1 cellular context compared by ENCODE assay signal in the genomic region with DNA sequence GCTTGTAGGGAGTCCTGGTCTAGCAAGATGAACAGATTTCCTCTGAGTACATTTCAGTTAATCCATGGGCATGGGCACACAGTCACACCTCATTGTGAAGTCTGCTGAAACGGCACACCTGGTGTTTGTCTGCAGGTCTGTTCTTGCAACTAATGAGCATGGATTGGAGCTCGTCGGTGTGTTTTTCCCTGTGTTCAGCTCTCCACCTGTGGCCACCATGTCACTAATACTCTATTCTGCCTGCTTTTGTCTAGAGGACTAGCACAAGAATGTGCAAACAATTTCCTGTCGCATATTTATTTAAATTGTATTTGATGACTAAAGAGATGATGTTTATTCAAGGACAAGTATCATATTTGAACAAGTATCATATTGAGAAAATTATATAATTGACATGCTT.
TF ChIP-seq lines count a peak whose summit lies in the region.

No MANE protein-coding gene starts in this region.

TF ChIP-seq in endothelial cell of umbilical vein, 7 proteins besides CTCF, POLR2A, EP300 and RAD21 (continued from another document):
- TF ChIP-seq POLR2AphosphoS5 (IDR thresholded peaks at IDR 0.05; ENCODE audit: insufficient read depth, low read depth, low read length), result no peak
- TF ChIP-seq GATA2 (IDR thresholded peaks at IDR 0.05; ENCODE audit: insufficient read depth, insufficient read length, low read depth, low read length), result no peak
- TF ChIP-seq JUN (IDR thresholded peaks at IDR 0.05; ENCODE audit: borderline replicate concordance, insufficient read depth, insufficient read length, low read depth), result no peak
